Comparison of ENCODE assay signal across 23 cellular contexts in the genomic region with DNA sequence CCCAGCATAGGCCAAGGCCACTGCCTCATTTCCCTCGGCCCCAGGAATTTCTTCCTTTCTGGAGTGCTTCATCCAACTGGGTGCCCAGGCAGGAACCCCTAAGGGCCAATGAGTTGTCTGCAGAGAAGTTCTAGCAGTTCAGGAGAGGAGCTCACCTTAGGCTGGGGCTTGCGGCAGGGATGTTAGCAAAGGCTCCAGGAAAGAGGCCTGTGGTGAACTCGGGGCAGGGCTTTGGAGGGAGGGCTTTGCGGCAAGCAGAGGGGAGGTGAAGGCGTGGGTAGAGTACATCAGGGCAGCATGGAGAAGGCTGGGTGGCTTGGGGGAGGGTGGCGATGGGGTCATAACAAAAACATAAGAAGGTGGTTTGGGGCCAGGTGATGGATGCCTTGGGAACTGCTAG.
DNase-seq lines count a peak whose midpoint lies in the region; ATAC-seq and TF ChIP-seq lines count a peak whose summit lies in the region.
"Had no signal": no experiment of that assay in that cellular context is flagged by ENCODE, and none has a peak within 500 bp of the region (broad histone marks: within the 10 kb centered on the region; RNA-seq: fewer than 3 reads in every experiment).

No MANE protein-coding gene starts in this region.

- peaks cover 4% of the 10 kb centered on the region for H3K9me3 ChIP-seq in BLaER1
- H3K9me3 ChIP-seq: ascending aorta, Peyer's patch, spleen had no signal

- CTCF ChIA-PET in RWPE1 (lab: Yijun Ruan, JAX): no interaction called here

- H3K27ac Mint-ChIP-seq in T-helper 2 cell treated with Interferon-gamma antibody and Interleukin-4, amounts not matched to agents 5 μg/mL and 100 μg/mL, for 36 hours: peak overlapping the region; percentile 45
- peak overlapping the region; percentile 22 to 27 for H3K27ac Mint-ChIP-seq in effector memory CD8-positive, alpha-beta T cell

- H3K27ac ChIP-seq in BLaER1 (peak overlapping the region; percentile 76), RWPE1 (0 out of 2 replicates have a peak overlapping the region, but pooled peaks have one; percentile 1)
- H3K27ac ChIP-seq: ascending aorta, Peyer's patch had no signal

- H3K4me2 ChIP-seq in BLaER1: peak overlapping the region; percentile 92

- no peak for TF ChIP-seq CTCF in RWPE1 (conservative IDR thresholded peaks at IDR 0.05; ENCODE audit: low read depth)

- no peaks in the 10 kb centered on the region for H3K27me3 Mint-ChIP-seq in T-helper 2 cell treated with Interferon-gamma antibody and Interleukin-4, amounts not matched to agents 5 μg/mL and 100 μg/mL, for 36 hours (ENCODE audit: low read depth)
- H3K27me3 Mint-ChIP-seq in effector memory CD8-positive, alpha-beta T cell: no peaks in the 10 kb centered on the region

- H3K4me3 ChIP-seq in BLaER1: no peak overlapping the region
- H3K4me3 ChIP-seq: ascending aorta, lung, Peyer's patch had no signal

- peaks cover 53% of the 10 kb centered on the region for H3K36me3 ChIP-seq in BLaER1

- no peak for ATAC-seq in effector memory CD8-positive, alpha-beta T cell (replicated peaks)
- ATAC-seq in GM21619 (IDR thresholded peaks at IDR 0.05; ENCODE audit: unreplicated experiment) (no peak), GM18870 (IDR thresholded peaks at IDR 0.05; ENCODE audit: unreplicated experiment) (no peak)
- ATAC-seq: activated CD4-positive, CD25-positive, alpha-beta regulatory T cell treated with anti-CD3 and anti-CD28 coated beads, Interleukin-2, amount 50 U/mL, for 24 hours had no signal

- H3K4me1 ChIP-seq in BLaER1: peaks cover 87% of the 10 kb centered on the region
- H3K4me1 ChIP-seq: ascending aorta had no signal

- peak overlapping the region; percentile 32; the same call in 1 of the 2 replicates for H3K9ac ChIP-seq in BLaER1

- H4K20me1 ChIP-seq in BLaER1: no peaks in the 10 kb centered on the region

- H3K36me3 Mint-ChIP-seq in T-helper 2 cell treated with Interferon-gamma antibody and Interleukin-4, amounts not matched to agents 5 μg/mL and 100 μg/mL, for 36 hours (ENCODE audit: low read depth): peaks cover 40% of the 10 kb centered on the region
- H3K36me3 Mint-ChIP-seq in effector memory CD8-positive, alpha-beta T cell (ENCODE audit: insufficient read depth): peaks cover 27% of the 10 kb centered on the region

- no peaks in the 10 kb centered on the region for H3K9me3 Mint-ChIP-seq in T-helper 2 cell treated with Interferon-gamma antibody and Interleukin-4, amounts not matched to agents 5 μg/mL and 100 μg/mL, for 36 hours
- H3K9me3 Mint-ChIP-seq in effector memory CD8-positive, alpha-beta T cell: no peaks in the 10 kb centered on the region

- no peak overlapping the region for H3K4me3 Mint-ChIP-seq in T-helper 2 cell treated with Interferon-gamma antibody and Interleukin-4, amounts not matched to agents 5 μg/mL and 100 μg/mL, for 36 hours
- H3K4me3 Mint-ChIP-seq in effector memory CD8-positive, alpha-beta T cell: no peak overlapping the region

- no peaks in the 10 kb centered on the region for H3K27me3 ChIP-seq in BLaER1
- H3K27me3 ChIP-seq: ascending aorta, Peyer's patch, spleen had no signal

- POLR2A ChIA-PET in RWPE1 (lab: Yijun Ruan, JAX; ENCODE audit: low non-redundant PET): no interaction called here

- peaks cover 9% of the 10 kb centered on the region for H3K4me1 Mint-ChIP-seq in T-helper 2 cell treated with Interferon-gamma antibody and Interleukin-4, amounts not matched to agents 5 μg/mL and 100 μg/mL, for 36 hours (ENCODE audit: low read depth)
- H3K4me1 Mint-ChIP-seq in effector memory CD8-positive, alpha-beta T cell (ENCODE audit: low read depth in 2 of 2): peaks cover 4 to 8% of the 10 kb centered on the region in 2 donors

- DNase-seq in T-helper 2 cell treated with Interferon-gamma antibody and Interleukin-4, amounts not matched to agents 5 μg/mL and 100 μg/mL, for 36 hours (ENCODE audit: low spot score): no peak
- DNase-seq in T-helper 2 cell: no peak
- DNase-seq in RWPE1 (ENCODE audit: low spot score): no peak
- no peak for DNase-seq in effector memory CD8-positive, alpha-beta T cell
- no peak for DNase-seq in T1000 (lab: John Stamatoyannopoulos, UW)
- DNase-seq: 8988T; caudate nucleus; dermis blood vessel endothelial cell; NCI-H1417 treated with DMSO at 0.1 percent for 48 hours; NCI-H510A treated with DMSO at 0.1 percent for 48 hours; NK-92 treated with Interleukin-12 subunit alpha and Interleukin-12 subunit beta, amount 100 ng/mL, for 24 hours; occipital lobe; Peyer's patch; spleen; stimulated activated CD4-positive, alpha-beta T cell treated with anti-CD3 and anti-CD28 coated beads, Interleukin-4, amount 100 ng/mL, for 24 hours; T-helper 9 cell; trophoblast cell had no signal
